ENCODE assay signal across 21 cellular contexts in genomic region chr16:20243731-20244281, GRCh38.
DNase-seq lines count a peak whose midpoint lies in the region; ATAC-seq, FAIRE-seq and TF ChIP-seq lines count a peak whose summit lies in the region.
"Had no signal": no experiment of that assay in that cellular context is flagged by ENCODE, and none has a peak within 500 bp of the region (broad histone marks: within the 10 kb centered on the region; RNA-seq: fewer than 3 reads in every experiment).

No MANE protein-coding gene starts in this region.

- peaks cover 0 to 17% (median 0%) of the 10 kb centered on the region in 11 experiments; a peak in 2 of 22 replicates for H3K27me3 ChIP-seq in BLaER1 treated with 17β-estradiol and CSF1 and Interleukin-3, amounts not matched to agents 10 nM and 100 nM
- H3K27me3 ChIP-seq in GM23338 (ENCODE audit: insufficient read depth) (no peaks in the 10 kb centered on the region), NT2/D1 (ENCODE audit: insufficient read depth, insufficient read length) (no peaks in the 10 kb centered on the region), endodermal cell (ENCODE audit: control insufficient read depth, insufficient read depth, low read length, poor library complexity, severe bottlenecking) (peaks cover 41% of the 10 kb centered on the region), dorsolateral prefrontal cortex (peaks cover 0 to 57% (median 14%) of the 10 kb centered on the region in 45 donors)

- peak overlapping the region in 10 of 11 experiments; percentile 10 to 73 (median 48); a peak in 19 of 22 replicates for H3K4me2 ChIP-seq in BLaER1 treated with 17β-estradiol and CSF1 and Interleukin-3, amounts not matched to agents 10 nM and 100 nM
- peak overlapping the region; percentile 33 for H3K4me2 ChIP-seq in GM23338

- no peaks in the 10 kb centered on the region for H3K36me3 ChIP-seq in BLaER1 treated with 17β-estradiol and CSF1 and Interleukin-3, amounts not matched to agents 10 nM and 100 nM
- no peaks in the 10 kb centered on the region for H3K36me3 ChIP-seq in GM23338 (ENCODE audit: insufficient read depth)
- H3K36me3 ChIP-seq in NT2/D1 (ENCODE audit: insufficient read depth, insufficient read length, low read length) = no peaks in the 10 kb centered on the region
- H3K36me3 ChIP-seq in endodermal cell (ENCODE audit: control insufficient read depth, insufficient read depth, low read length) = no peaks in the 10 kb centered on the region

- H3K9ac ChIP-seq in BLaER1 treated with 17β-estradiol and CSF1 and Interleukin-3, amounts not matched to agents 10 nM and 100 nM = peak overlapping the region in 1 of 11 experiments; percentile 9; a peak in 1 of 22 replicates
- no peak overlapping the region for H3K9ac ChIP-seq in NT2/D1 (ENCODE audit: insufficient read length, low read depth)
- H3K9ac ChIP-seq in endodermal cell (ENCODE audit: extremely low read depth, low read length, poor library complexity, severe bottlenecking) = no peak overlapping the region

- H2AFZ ChIP-seq in GM23338 = peak overlapping the region; percentile 95; the same call in 1 of the 2 replicates

- H3K4me1 ChIP-seq in BLaER1 treated with 17β-estradiol and CSF1 and Interleukin-3, amounts not matched to agents 10 nM and 100 nM = peaks cover 14 to 51% (median 44%) of the 10 kb centered on the region in 10 experiments
- H3K4me1 ChIP-seq in GM23338 (ENCODE audit: insufficient read depth) (peaks cover 14% of the 10 kb centered on the region), NT2/D1 (ENCODE audit: insufficient read depth, insufficient read length) (no peaks in the 10 kb centered on the region), endodermal cell (ENCODE audit: control insufficient read depth, insufficient read depth, low read length) (peaks cover 3% of the 10 kb centered on the region)
- H3K4me1 ChIP-seq: Caco-2 had no signal

- no peak for FAIRE-seq in D721Med (lab: Jason Lieb, UNC)
- FAIRE-seq: RCC 7860 had no signal

- peak overlapping the region; percentile 35; the same call in 1 of the 2 replicates for H3K27ac Mint-ChIP-seq in GM23338
- H3K27ac Mint-ChIP-seq in endodermal cell = peak overlapping the region; percentile 64
- H3K27ac Mint-ChIP-seq: T-cell had no signal

- no peaks in the 10 kb centered on the region for H3F3A ChIP-seq in GM23338 (replicated peaks; ENCODE audit: low read depth)

- no peaks in the 10 kb centered on the region for H3K79me2 ChIP-seq in GM23338 (replicated peaks; ENCODE audit: insufficient read depth)

- 38 to 52% methylated on average over 3 of the region's 3 CpGs for WGBS in endodermal cell (ENCODE audit: insufficient coverage in 1 of 2, insufficient read length in 1 of 2), 2 experiments

- no peaks in the 10 kb centered on the region for H3K9me2 ChIP-seq in GM23338 (ENCODE audit: insufficient read depth)

- H4K20me1 ChIP-seq in BLaER1 treated with 17β-estradiol and CSF1 and Interleukin-3, amounts not matched to agents 10 nM and 100 nM = no peaks in the 10 kb centered on the region; a peak in 1 of 22 replicates
- H4K20me1 ChIP-seq in GM23338 (replicated peaks; ENCODE audit: insufficient read depth) = no peaks in the 10 kb centered on the region

- H3K4me1 Mint-ChIP-seq in GM23338 (peaks cover 22% of the 10 kb centered on the region), endodermal cell (peaks cover 19% of the 10 kb centered on the region)
- H3K4me1 Mint-ChIP-seq: T-cell had no signal

- DNase-seq in GM23338 (ENCODE audit: low spot score) (peak; percentile 38), NT2/D1 (ENCODE audit: low read depth, low spot score) (peak; percentile 30), endodermal cell (no peak), D721Med (ENCODE audit: insufficient read length, low spot score) (no peak), dorsolateral prefrontal cortex (no peak), hypothalamus (lab: John Stamatoyannopoulos, UW) (no peak), NCI-H146 (lab: John Stamatoyannopoulos, UW) (no peak)
- DNase-seq: AML-193, Caco-2, DMS53, Kasumi-1, MM.1S, NCI-H1417, NCI-H2029 treated with DMSO at 0.1 percent for 48 hours, NCI-H2171 treated with DMSO at 0.1 percent for 48 hours, NCI-H446 treated with DMSO at 0.1 percent for 48 hours, Right ventricle myocardium superior, T-cell had no signal

- H3K9me3 ChIP-seq in BLaER1 treated with 17β-estradiol and CSF1 and Interleukin-3, amounts not matched to agents 10 nM and 100 nM (replicated peaks in 1 of 11) = no peaks in the 10 kb centered on the region
- H3K9me3 ChIP-seq in NT2/D1 (ENCODE audit: insufficient read depth, low read length) (no peaks in the 10 kb centered on the region; the same call in 1 of the 2 replicates), endodermal cell (ENCODE audit: control insufficient read depth, low read length) (no peaks in the 10 kb centered on the region)
- H3K9me3 ChIP-seq: Caco-2 had no signal

- H3K9me3 Mint-ChIP-seq in GM23338 = no peaks in the 10 kb centered on the region; the same call in 2 of the 3 replicates
- peaks cover 6% of the 10 kb centered on the region for H3K9me3 Mint-ChIP-seq in endodermal cell

- ATAC-seq in GM23338 = no peak
- ATAC-seq: T-cell had no signal

- H3K4me3 ChIP-seq in BLaER1 treated with 17β-estradiol and CSF1 and Interleukin-3, amounts not matched to agents 10 nM and 100 nM = no peak overlapping the region
- H3K4me3 ChIP-seq in GM23338 = no peak overlapping the region
- H3K4me3 ChIP-seq in NT2/D1 (ENCODE audit: insufficient read length, low read depth) = no peak overlapping the region
- no peak overlapping the region for H3K4me3 ChIP-seq in endodermal cell (ENCODE audit: low read length)
- H3K4me3 ChIP-seq in dorsolateral prefrontal cortex = no peak overlapping the region
- H3K4me3 ChIP-seq: SK-N-MC had no signal

- no peaks in the 10 kb centered on the region for H3K36me3 Mint-ChIP-seq in GM23338 (ENCODE audit: low read depth)
- H3K36me3 Mint-ChIP-seq in endodermal cell (ENCODE audit: low read depth) = no peaks in the 10 kb centered on the region
- H3K36me3 Mint-ChIP-seq: T-cell had no signal

- intact Hi-C loops in dorsolateral prefrontal cortex (cut with DNase I) = no loop called here

- TF ChIP-seq CTCF in GM23338 (conservative IDR thresholded peaks at IDR 0.05; ENCODE audit: low read depth in 2 of 2) (no peak), endodermal cell (conservative IDR thresholded peaks at IDR 0.05) (no peak), D721Med (IDR thresholded peaks at IDR 0.05; ENCODE audit: insufficient read depth, missing control alignments) (no peak), dorsolateral prefrontal cortex (IDR thresholded peaks at IDR 0.05 in 54 of 56, conservative IDR thresholded peaks at IDR 0.05 in 2 of 56; ENCODE audit: low read depth in 1 of 56, partially characterized antibody in 56 of 56) (no peak)

- peak overlapping the region in 7 of 11 experiments; percentile 27 to 56 (median 49); a peak in 15 of 22 replicates for H3K27ac ChIP-seq in BLaER1 treated with 17β-estradiol and CSF1 and Interleukin-3, amounts not matched to agents 10 nM and 100 nM
- H3K27ac ChIP-seq in GM23338 (ENCODE audit: low read depth) = no peak overlapping the region
- H3K27ac ChIP-seq in endodermal cell (ENCODE audit: low read depth, low read length) = no peak overlapping the region
- H3K27ac ChIP-seq in dorsolateral prefrontal cortex = no peak overlapping the region
- H3K27ac ChIP-seq: SK-N-MC had no signal

- H3K4me3 Mint-ChIP-seq in GM23338 (no peak overlapping the region), endodermal cell (no peak overlapping the region)
- H3K4me3 Mint-ChIP-seq: T-cell had no signal

- no peaks in the 10 kb centered on the region for H3K27me3 Mint-ChIP-seq in GM23338 (ENCODE audit: insufficient read depth, low read depth, poor library complexity)
- peaks cover 38% of the 10 kb centered on the region for H3K27me3 Mint-ChIP-seq in endodermal cell (ENCODE audit: insufficient read depth)

TF ChIP-seq in GM23338, 12 proteins besides CTCF, POLR2A, EP300 and RAD21 (continues in another document):
- no peak for TF ChIP-seq EZH2phosphoT487 (IDR thresholded peaks at IDR 0.05; ENCODE audit: unreplicated experiment)
- no peak for TF ChIP-seq CREB1 (CRISPR knock-in tag; IDR thresholded peaks at IDR 0.05; ENCODE audit: low read depth)
- TF ChIP-seq REST (IDR thresholded peaks at IDR 0.05; ENCODE audit: unreplicated experiment) = no peak
- no peak for TF ChIP-seq ZNF331 (CRISPR knock-in tag; IDR thresholded peaks at IDR 0.05; ENCODE audit: low read depth)
- no peak for TF ChIP-seq NANOG (IDR thresholded peaks at IDR 0.05; ENCODE audit: borderline replicate concordance)
- no peak for TF ChIP-seq STAT1 (IDR thresholded peaks at IDR 0.05; ENCODE audit: unreplicated experiment)
- TF ChIP-seq ZNF114 (CRISPR knock-in tag; IDR thresholded peaks at IDR 0.05) = no peak

Comparison
In these comparisons a context has a peak if more than half of its experiments do, and no peak if none do; other contexts are left out.
1. H3K27ac ChIP-seq: peak in BLaER1 treated with 17β-estradiol and CSF1 and Interleukin-3, amounts not matched to agents 10 nM and 100 nM (7 of 11); none in GM23338 (single experiment), endodermal cell (single experiment) and dorsolateral prefrontal cortex (0 of 59).
2. DNase-seq: peak in GM23338 (single experiment) and NT2/D1 (single experiment); none in endodermal cell (single experiment), D721Med (single experiment), dorsolateral prefrontal cortex (0 of 10), hypothalamus (0 of 51) and NCI-H146 (single experiment).